Comparison of ENCODE assay signal across 21 cellular contexts in genomic region chr3:197393711-197394110, GRCh38.
DNase-seq lines count a peak whose midpoint lies in the region; ATAC-seq and TF ChIP-seq lines count a peak whose summit lies in the region.
"Had no signal": no experiment of that assay in that cellular context is flagged by ENCODE, and none has a peak within 500 bp of the region (broad histone marks: within the 10 kb centered on the region; RNA-seq: fewer than 3 reads in every experiment).

No MANE protein-coding gene starts in this region.

- no peaks in the 10 kb centered on the region for H3K79me2 ChIP-seq in mammary epithelial cell (ENCODE audit: insufficient read depth, low read length)
- H3K79me2 ChIP-seq: hepatocyte had no signal

- no peak overlapping the region for H3K4me3 Mint-ChIP-seq in HFFc6
- H3K4me3 Mint-ChIP-seq: endodermal cell, memory B cell had no signal

- in situ Hi-C loops in mammary epithelial cell (cut with MboI; ENCODE audit: low sequenced_read_pairs in 2 of 2), result no loop called here

- CTCF ChIA-PET in mammary epithelial cell (lab: Charles Lee; ENCODE audit: low non-redundant PET), result no interaction called here

- peak overlapping the region; percentile 51 for H3K27ac Mint-ChIP-seq in HFFc6
- H3K27ac Mint-ChIP-seq: activated B cell treated with CpG ODN at 0.5 μM for 24 hours, endodermal cell, memory B cell had no signal

- no peak for TF ChIP-seq POLR2A in prostate gland (IDR thresholded peaks at IDR 0.05)

- ATAC-seq in HG03457 (IDR thresholded peaks at IDR 0.05; ENCODE audit: unreplicated experiment), result no peak

- H3K4me3 ChIP-seq in mammary epithelial cell (replicated peaks in 1 of 3; ENCODE audit: insufficient read depth in 1 of 3, low read depth in 2 of 3, low read length in 3 of 3) (no peak overlapping the region), prostate gland (no peak overlapping the region)
- H3K4me3 ChIP-seq: hepatocyte, stomach, upper lobe of left lung had no signal

- H3K27me3 ChIP-seq in mammary epithelial cell (ENCODE audit: insufficient read depth, low read length), result no peaks in the 10 kb centered on the region
- no peaks in the 10 kb centered on the region for H3K27me3 ChIP-seq in prostate gland (replicated peaks; ENCODE audit: insufficient read depth)
- H3K27me3 ChIP-seq: hepatocyte, stomach, upper lobe of left lung had no signal

- no peaks in the 10 kb centered on the region for H4K20me1 ChIP-seq in mammary epithelial cell (ENCODE audit: insufficient read depth, low read length)

- no peaks in the 10 kb centered on the region for H3K36me3 ChIP-seq in mammary epithelial cell (ENCODE audit: insufficient read depth, low read length)
- no peaks in the 10 kb centered on the region for H3K36me3 ChIP-seq in prostate gland
- H3K36me3 ChIP-seq: stomach, upper lobe of left lung had no signal

- H3K4me1 ChIP-seq in mammary epithelial cell (ENCODE audit: insufficient read depth, low read length), result peaks cover 27% of the 10 kb centered on the region
- H3K4me1 ChIP-seq in prostate gland (replicated peaks), result no peaks in the 10 kb centered on the region
- H3K4me1 ChIP-seq: upper lobe of left lung had no signal

- H3K9me3 ChIP-seq in mammary epithelial cell (replicated peaks; ENCODE audit: insufficient read depth, low read length), result no peaks in the 10 kb centered on the region
- no peaks in the 10 kb centered on the region for H3K9me3 ChIP-seq in prostate gland
- H3K9me3 ChIP-seq: stomach, upper lobe of left lung had no signal

- H3K36me3 Mint-ChIP-seq in HFFc6 (ENCODE audit: low read depth), result no peaks in the 10 kb centered on the region
- H3K36me3 Mint-ChIP-seq: memory B cell had no signal

- H3K9me3 Mint-ChIP-seq in HFFc6, result no peaks in the 10 kb centered on the region
- H3K9me3 Mint-ChIP-seq: activated B cell treated with CpG ODN at 0.5 μM for 24 hours; memory B cell; T-helper 2 cell treated with Interferon-gamma antibody and Interleukin-4, amounts not matched to agents 5 μg/mL and 100 μg/mL, for 36 hours had no signal

- peaks cover 45% of the 10 kb centered on the region for H3K27me3 Mint-ChIP-seq in HFFc6 (ENCODE audit: insufficient read depth)

- intact Hi-C loops in mammary epithelial cell (cut with micrococcal nuclease) (loop anchor here (1.0 kb wide), 3 partner anchors 21 to 109 kb away; partner anchors contain the start of gene DLG1), prostate gland (cut with DNase I) (loop anchor here (5.0 to 10.0 kb wide), 2 partner anchors 41 to 99 kb away; partner anchors contain the start of gene DLG1)

- no peak overlapping the region for H3K4me2 ChIP-seq in mammary epithelial cell (ENCODE audit: insufficient read depth, low read depth, low read length)
- H3K4me2 ChIP-seq: hepatocyte had no signal

- WGBS in mammary epithelial cell (ENCODE audit: low coverage, missing lambda C conversion rate), result 97% methylated on average over 4 of the region's 4 CpGs
- 94% methylated on average over 4 of the region's 4 CpGs for WGBS in prostate gland

- peak; percentile 1 for DNase-seq in AG08395 (ENCODE audit: low spot score)
- DNase-seq in HFFc6, result no peak
- DNase-seq in mammary epithelial cell, result no peak
- no peak for DNase-seq in prostate gland (ENCODE audit: low spot score)
- DNase-seq in NCI-H524 treated with DMSO at 0.1 percent for 48 hours (lab: John Stamatoyannopoulos, UW), result no peak
- DNase-seq in GF-D8 (lab: John Stamatoyannopoulos, UW), result no peak
- DNase-seq: activated B cell treated with CpG ODN at 0.5 μM for 24 hours; activated CD8-positive, alpha-beta memory T cell treated with anti-CD3 and anti-CD28 coated beads, Interleukin-2, amount 50 U/mL, for 48 hours; islet precursor cell; Karpas-422; NCI-H1105; NCI-H2107; NCI-H524; SHP77 treated with DMSO at 0.1 percent for 48 hours; stomach; upper lobe of left lung had no signal

- H3K27ac ChIP-seq in mammary epithelial cell (ENCODE audit: insufficient read depth, low read depth, low read length), result peak overlapping the region; percentile 88
- peak overlapping the region; percentile 64 for H3K27ac ChIP-seq in prostate gland
- H3K27ac ChIP-seq: hepatocyte, stomach, upper lobe of left lung had no signal

- no peak for TF ChIP-seq CTCF in HFFc6 (IDR thresholded peaks at IDR 0.05)
- no peak for TF ChIP-seq CTCF in mammary epithelial cell (conservative IDR thresholded peaks at IDR 0.05 in 1 of 2, IDR thresholded peaks at IDR 0.05 in 1 of 2; ENCODE audit: extremely low read depth in 1 of 2, insufficient read depth in 1 of 2, low read depth in 1 of 2, low read length in 2 of 2)
- no peak for TF ChIP-seq CTCF in prostate gland (IDR thresholded peaks at IDR 0.05)

- no peak overlapping the region for H2AFZ ChIP-seq in mammary epithelial cell (ENCODE audit: low read depth, low read length)
- H2AFZ ChIP-seq: hepatocyte had no signal

- BruUV-seq in mammary epithelial cell (replicated peaks; lab: Mats Ljungman, UMichigan), result no TSS peak

- H3K9ac ChIP-seq in mammary epithelial cell (ENCODE audit: insufficient read depth, low read length), result no peak overlapping the region

- dilution Hi-C loops in mammary epithelial cell (cut with HindIII; ENCODE audit: low sequenced_read_pairs), result loop anchor here (5.0 kb wide), 3 partner anchors 39 to 89 kb away; no protein-coding TSS in a partner anchor

- H3K4me1 Mint-ChIP-seq in HFFc6 (ENCODE audit: low read depth), result peaks cover 30% of the 10 kb centered on the region
- H3K4me1 Mint-ChIP-seq: endodermal cell had no signal
